ENCODE assay signal across 1 cellular context in genomic region chr1:12604114-12604874, GRCh38.
A peak's percentile ranks its signal among the peaks of the same experiment; 100 is the strongest.
TF ChIP-seq lines count a peak whose summit lies in the region.

No MANE protein-coding gene starts in this region.

TF ChIP-seq in HEK293, 187 proteins besides CTCF, POLR2A, EP300 and RAD21 (continued from another document):
- TF ChIP-seq PRDM10 (tag by site-specific recombination; IDR thresholded peaks at IDR 0.05): no peak
- no peak for TF ChIP-seq ZNF747 (tag by site-specific recombination; IDR thresholded peaks at IDR 0.05)
- no peak for TF ChIP-seq ZNF239 (tag by site-specific recombination; IDR thresholded peaks at IDR 0.05)
- TF ChIP-seq TSHZ1 (tag by site-specific recombination; IDR thresholded peaks at IDR 0.05; ENCODE audit: borderline replicate concordance): peak; percentile 37; the same call in 1 of the 2 replicates
- no peak for TF ChIP-seq ZNF621 (tag by site-specific recombination; IDR thresholded peaks at IDR 0.05)
- TF ChIP-seq ZNF266 (tag by site-specific recombination; IDR thresholded peaks at IDR 0.05; ENCODE audit: low read depth): no peak
- no peak for TF ChIP-seq ZNF677 (tag by site-specific recombination; IDR thresholded peaks at IDR 0.05)
- no peak for TF ChIP-seq SETDB1 (IDR thresholded peaks at IDR 0.05; ENCODE audit: insufficient read length, low read length)
- TF ChIP-seq KLF16 (tag by site-specific recombination; IDR thresholded peaks at IDR 0.05): no peak
- TF ChIP-seq MZF1 (tag by site-specific recombination; IDR thresholded peaks at IDR 0.05; ENCODE audit: borderline replicate concordance): no peak
- no peak for TF ChIP-seq ZNF2 (tag by site-specific recombination; IDR thresholded peaks at IDR 0.05)
- no peak for TF ChIP-seq BCL11B (tag by site-specific recombination; IDR thresholded peaks at IDR 0.05; ENCODE audit: low read depth)
- TF ChIP-seq ZNF513 (tag by site-specific recombination; IDR thresholded peaks at IDR 0.05): no peak
- no peak for TF ChIP-seq KLF7 (tag by site-specific recombination; IDR thresholded peaks at IDR 0.05; ENCODE audit: borderline replicate concordance)
- TF ChIP-seq OVOL3 (tag by site-specific recombination; IDR thresholded peaks at IDR 0.05): peak; percentile 24; the same call in 1 of the 2 replicates
- TF ChIP-seq ZNF449 (tag by site-specific recombination; IDR thresholded peaks at IDR 0.05): no peak
- no peak for TF ChIP-seq ZNF433 (tag by site-specific recombination; IDR thresholded peaks at IDR 0.05; ENCODE audit: low read depth)
- TF ChIP-seq GFI1B (tag by site-specific recombination; IDR thresholded peaks at IDR 0.05): peak; percentile 39; the same call in 1 of the 2 replicates
- no peak for TF ChIP-seq ZNF10 (tag by site-specific recombination; IDR thresholded peaks at IDR 0.05)
- TF ChIP-seq PRDM4 (tag by site-specific recombination; IDR thresholded peaks at IDR 0.05): 0 out of 2 replicates have a peak, but pooled peaks have one; percentile 48
- TF ChIP-seq ZBTB20 (tag by site-specific recombination; IDR thresholded peaks at IDR 0.05): no peak
- 0 out of 2 replicates have a peak, but pooled peaks have one; percentile 52 for TF ChIP-seq ZNF184 (tag by site-specific recombination; IDR thresholded peaks at IDR 0.05)
- TF ChIP-seq ZNF623 (tag by site-specific recombination; IDR thresholded peaks at IDR 0.05): no peak
- peak; percentile 85 for TF ChIP-seq PRDM1 (tag by site-specific recombination; IDR thresholded peaks at IDR 0.05)
- TF ChIP-seq ZNF398 (tag by site-specific recombination; IDR thresholded peaks at IDR 0.05): peak; percentile 47; the same call in 1 of the 2 replicates
- peak; percentile 73 for TF ChIP-seq ZXDB (tag by site-specific recombination; IDR thresholded peaks at IDR 0.05)
- no peak for TF ChIP-seq YY2 (tag by site-specific recombination; IDR thresholded peaks at IDR 0.05)
- no peak for TF ChIP-seq ZNF561 (tag by site-specific recombination; IDR thresholded peaks at IDR 0.05; ENCODE audit: borderline replicate concordance)
- no peak for TF ChIP-seq ZNF174 (tag by site-specific recombination; IDR thresholded peaks at IDR 0.05)
- 0 out of 2 replicates have a peak, but pooled peaks have one; percentile 21 for TF ChIP-seq ZBTB21 (tag by site-specific recombination; IDR thresholded peaks at IDR 0.05)
- peak; percentile 68 for TF ChIP-seq ZNF366 (tag by site-specific recombination; conservative IDR thresholded peaks at IDR 0.05)
- TF ChIP-seq ZNF624 (tag by site-specific recombination; IDR thresholded peaks at IDR 0.05): no peak
- TF ChIP-seq ZNF24 (tag by site-specific recombination; IDR thresholded peaks at IDR 0.05): 0 out of 2 replicates have a peak, but pooled peaks have one; percentile 36
- no peak for TF ChIP-seq KLF9 (tag by site-specific recombination; IDR thresholded peaks at IDR 0.05; ENCODE audit: low read depth)
- TF ChIP-seq ZNF555 (tag by site-specific recombination; conservative IDR thresholded peaks at IDR 0.05): no peak
- peak; percentile 73 for TF ChIP-seq OSR2 (tag by site-specific recombination; IDR thresholded peaks at IDR 0.05)
- TF ChIP-seq ZNF658 (tag by site-specific recombination; IDR thresholded peaks at IDR 0.05): no peak
- TF ChIP-seq ZNF600 (tag by site-specific recombination; IDR thresholded peaks at IDR 0.05): 0 out of 2 replicates have a peak, but pooled peaks have one; percentile 38
- no peak for TF ChIP-seq FEZF1 (tag by site-specific recombination; IDR thresholded peaks at IDR 0.05)
- no peak for TF ChIP-seq SCRT2 (tag by site-specific recombination; IDR thresholded peaks at IDR 0.05)
- no peak for TF ChIP-seq ZNF701 (tag by site-specific recombination; IDR thresholded peaks at IDR 0.05)
- TF ChIP-seq ZSCAN16 (tag by site-specific recombination; IDR thresholded peaks at IDR 0.05): no peak
- no peak for TF ChIP-seq ZNF354C (tag by site-specific recombination; IDR thresholded peaks at IDR 0.05; ENCODE audit: borderline replicate concordance, low read depth)
- TF ChIP-seq REPIN1 (tag by site-specific recombination; IDR thresholded peaks at IDR 0.05; ENCODE audit: low read depth): no peak
- no peak for TF ChIP-seq ZBTB6 (tag by site-specific recombination; IDR thresholded peaks at IDR 0.05)
- TF ChIP-seq ZNF16 (tag by site-specific recombination; IDR thresholded peaks at IDR 0.05; ENCODE audit: low read depth): no peak
- no peak for TF ChIP-seq ZNF155 (tag by site-specific recombination; IDR thresholded peaks at IDR 0.05)
- TF ChIP-seq ZNF660 (tag by site-specific recombination; IDR thresholded peaks at IDR 0.05): no peak; the same call in 1 of the 2 replicates
